ENCODE assay signal across 8 cellular contexts in the genomic region with DNA sequence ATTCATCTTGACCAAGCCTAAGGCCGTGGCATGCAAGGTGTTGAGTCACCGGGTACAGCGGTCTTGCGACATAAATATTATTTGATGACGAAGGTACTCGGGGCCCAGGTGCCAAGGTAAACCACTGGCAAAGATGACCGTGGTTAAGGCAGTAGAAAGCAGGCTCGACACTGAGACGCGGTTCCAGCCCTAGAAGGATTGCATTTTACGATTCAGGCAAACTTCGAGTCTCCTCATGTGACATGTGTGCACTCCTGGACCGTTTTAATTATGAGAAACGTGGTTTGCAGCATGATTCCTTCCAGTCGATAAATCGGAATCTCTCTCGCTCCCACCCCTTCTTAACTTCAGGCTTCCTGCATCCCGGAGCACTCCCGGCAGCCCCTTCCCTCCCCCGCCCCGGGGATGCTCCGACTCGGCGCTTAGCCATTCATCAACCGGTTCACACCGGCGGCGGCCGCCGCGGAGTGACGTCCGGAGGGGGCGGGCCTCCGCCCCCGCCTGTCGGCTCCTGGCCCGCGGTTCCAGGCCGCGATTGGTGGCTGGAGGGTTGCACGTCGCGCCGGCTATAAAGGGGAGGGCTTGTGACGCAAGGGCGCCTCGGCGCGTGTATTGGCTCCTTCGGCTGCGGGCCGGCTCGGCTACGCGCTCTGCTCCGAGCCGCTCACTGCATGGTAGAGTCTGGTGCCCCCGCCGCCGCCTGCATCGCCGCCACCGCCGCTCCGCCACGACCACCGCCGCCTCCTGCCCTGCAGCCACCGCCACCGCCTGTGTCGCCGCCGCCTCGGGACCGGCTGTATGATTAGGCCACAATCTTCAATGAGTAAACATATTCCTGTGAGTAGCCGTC. TPM values are rescaled to one million over a fixed set of nuclear protein-coding genes. Genes with fewer than 3 reads are reported as not detected.
DNase-seq lines count a peak whose midpoint lies in the region; ATAC-seq and TF ChIP-seq lines count a peak whose summit lies in the region.

A gene (plus strand): TSS at position 598 of the 850 bp plus-strand sequence.
A gene (plus strand): TSS at position 598 of the 850 bp plus-strand sequence. CDS start 4,401 bp downstream, outside the sequence.

- BruUV-seq in Panc1 (replicated peaks; lab: Mats Ljungman, UMichigan), result no TSS peak

- intact Hi-C loops in Panc1 (cut with micrococcal nuclease; ENCODE audit: unreplicated experiment) (loop anchor here (5.0 kb wide), 1 partner anchor 220 kb away; no protein-coding TSS in a partner anchor), esophagus muscularis mucosa (cut with DNase I) (loop anchor here (10.0 kb wide), 2 partner anchors 63 to 217 kb away; a partner anchor contains a TSS)

- H3K4me1 ChIP-seq in Panc1 (ENCODE audit: control insufficient read depth, insufficient read depth, low read length) (peaks cover 22% of the 10 kb centered on the region), esophagus muscularis mucosa (peaks cover 4 to 29% (median 24%) of the 10 kb centered on the region in 4 donors), muscle layer of duodenum (ENCODE audit: control insufficient read depth in 1 of 2, insufficient read depth in 2 of 2, low read length in 2 of 2) (peaks cover 4 to 6% of the 10 kb centered on the region in 2 donors)

- DNase-seq in DMS53 (lab: John Stamatoyannopoulos, UW) (peak; percentile 99), KG1 (lab: John Stamatoyannopoulos, UW) (peak; percentile 94), Panc1 (ENCODE audit: low read depth, low spot score) (peak; percentile 85), esophagus muscularis mucosa (ENCODE audit: extremely low spot score) (peak; percentile 99)
- peak; percentile 93 to 97 for DNase-seq in activated T-cell treated with anti-CD3 and anti-CD28 coated beads, Interleukin-2, amount 50 U/mL, for 48 hours
- DNase-seq in stimulated activated CD8-positive, alpha-beta memory T cell treated with anti-CD3 and anti-CD28 coated beads, Interleukin-7, amount 100 ng/mL, for 4 hours (ENCODE audit: low read depth in 2 of 2), result peak; percentile 94 to 97

- peak; percentile 90 for ATAC-seq in GM21723 (IDR thresholded peaks at IDR 0.05; ENCODE audit: unreplicated experiment)
- ATAC-seq in Panc1, result peak; percentile 97

- CTCF ChIA-PET in Panc1 (lab: Charles Lee), result no interaction called here

- WGBS in esophagus muscularis mucosa, result 1% methylated on average over 43 of the region's 77 CpGs

- H3K36me3 ChIP-seq in Panc1 (ENCODE audit: control insufficient read depth, insufficient read depth, low read length) (peaks cover 9% of the 10 kb centered on the region), esophagus muscularis mucosa (peaks cover 0 to 9% (median 8%) of the 10 kb centered on the region in 4 donors), muscle layer of duodenum (ENCODE audit: control insufficient read depth in 1 of 2, insufficient read depth in 2 of 2, low read length in 2 of 2) (peaks cover 10 to 12% of the 10 kb centered on the region in 2 donors)

- H3K27me3 ChIP-seq in Panc1 (ENCODE audit: control insufficient read depth, insufficient read depth, low read length) (no peaks in the 10 kb centered on the region; the same call in 1 of the 2 replicates), esophagus muscularis mucosa (no peaks in the 10 kb centered on the region), muscle layer of duodenum (ENCODE audit: low read depth, low read length) (no peaks in the 10 kb centered on the region)

- H3K4me3 ChIP-seq in Panc1 (ENCODE audit: low read depth in 2 of 2, low read length in 2 of 2) (peak within 1 kb of the TSS; percentile 82 to 85), esophagus muscularis mucosa (peak within 1 kb of the TSS; percentile 89 to 97 (median 94)), muscle layer of duodenum (ENCODE audit: low read depth in 1 of 2, low read length in 2 of 2) (peak within 1 kb of the TSS; percentile 87 to 90)

- H3K27ac ChIP-seq in Panc1 (ENCODE audit: low read length), result peak within 1 kb of the TSS; percentile 98
- H3K27ac ChIP-seq in esophagus muscularis mucosa (replicated peaks in 1 of 4), result peak within 1 kb of the TSS; percentile 100
- peak within 1 kb of the TSS; percentile 98 for H3K27ac ChIP-seq in muscle layer of duodenum (ENCODE audit: low read length)

- in situ Hi-C loops in Panc1 (cut with HindIII; ENCODE audit: low pct_unique_long_range_greater_than_20kb, low sequenced_read_pairs), result loop anchor here (5.0 kb wide), 1 partner anchor 45 kb away; no protein-coding TSS in a partner anchor

- H3K9me3 ChIP-seq in Panc1 (ENCODE audit: control insufficient read depth, insufficient read depth, low read depth, low read length) (0 out of 2 replicates have a peak, but pooled peaks cover under 1% of the 10 kb centered on the region), esophagus muscularis mucosa (no peaks in the 10 kb centered on the region), muscle layer of duodenum (ENCODE audit: control insufficient read depth in 1 of 2, low read length in 2 of 2) (peaks cover 0 to 4% of the 10 kb centered on the region in 2 donors)

- peak; percentile 98 for TF ChIP-seq POLR2A in esophagus muscularis mucosa (IDR thresholded peaks at IDR 0.05; ENCODE audit: low read depth)

- peak; percentile 69 for TF ChIP-seq EP300 in esophagus muscularis mucosa (IDR thresholded peaks at IDR 0.05)

- TF ChIP-seq CTCF in Panc1 (IDR thresholded peaks at IDR 0.05) (no peak), esophagus muscularis mucosa (IDR thresholded peaks at IDR 0.05) (no peak)

- POLR2A ChIA-PET in Panc1 (lab: Charles Lee), result no interaction called here

RNA-seq across cellular contexts. Expression of the second gene that starts in this region (rescaled TPM):
- total RNA-seq in Panc1 (2021; ENCODE audit: unreplicated experiment) (71.0 TPM), esophagus muscularis mucosa (10 to 100 TPM; 23.7 to 31.3 (median 27.8) TPM)
- 29.3 TPM for polyA plus RNA-seq in Panc1 (2012; ENCODE audit: insufficient read length)

Comparison
In these comparisons a context has a peak if more than half of its experiments do, and no peak if none do; other contexts are left out.
1. Peak in every context shown above with its lines: DNase-seq, ATAC-seq, H3K4me3 ChIP-seq and H3K27ac ChIP-seq.